7 cellular contexts compared by ENCODE assay signal in genomic region chr18:63970803-63971191, GRCh38. TPM values are rescaled to one million over a fixed set of nuclear protein-coding genes. Genes with fewer than 3 reads are reported as not detected.
DNase-seq lines count a peak whose midpoint lies in the region; ATAC-seq and TF ChIP-seq lines count a peak whose summit lies in the region.

No MANE protein-coding gene starts in this region.

- peak overlapping the region; percentile 90 for H3K4me3 Mint-ChIP-seq in activated T-helper 2 cell treated with anti-CD3 and anti-CD28 coated beads, Interferon-gamma antibody, Interleukin-2, Interleukin-4, amounts not matched to agents 10 μg/mL and 5 μg/mL and 100 μg/mL, durations not matched to agents 14 hours and 24 hours and 36 hours (ENCODE audit: low read depth)

- H3K27ac ChIP-seq in HUES48 (ENCODE audit: low read depth, low read length) (peak overlapping the region; percentile 94), prostate gland (peak overlapping the region; percentile 92 to 95)

- H3K4me1 Mint-ChIP-seq in activated T-helper 2 cell treated with anti-CD3 and anti-CD28 coated beads, Interferon-gamma antibody, Interleukin-2, Interleukin-4, amounts not matched to agents 10 μg/mL and 5 μg/mL and 100 μg/mL, durations not matched to agents 14 hours and 24 hours and 36 hours (ENCODE audit: low read depth) = peaks cover 32% of the 10 kb centered on the region

- TF ChIP-seq POLR2A in prostate gland (IDR thresholded peaks at IDR 0.05) = no peak

- H3K27me3 ChIP-seq in HUES48 (ENCODE audit: control insufficient read depth, insufficient read depth, low read length) (peaks cover 61% of the 10 kb centered on the region), prostate gland (replicated peaks; ENCODE audit: insufficient read depth) (no peaks in the 10 kb centered on the region)

- peak overlapping the region; percentile 80 for H3K27ac Mint-ChIP-seq in activated T-helper 2 cell treated with anti-CD3 and anti-CD28 coated beads, Interferon-gamma antibody, Interleukin-2, Interleukin-4, amounts not matched to agents 10 μg/mL and 5 μg/mL and 100 μg/mL, durations not matched to agents 14 hours and 24 hours and 36 hours

- H3K36me3 ChIP-seq in HUES48 (ENCODE audit: control insufficient read depth, insufficient read depth, low read length) = no peaks in the 10 kb centered on the region
- no peaks in the 10 kb centered on the region for H3K36me3 ChIP-seq in prostate gland

- H3K9ac ChIP-seq in HUES48 (ENCODE audit: low read depth, low read length) = peak overlapping the region; percentile 72

- H3K9me3 ChIP-seq in HUES48 (ENCODE audit: control insufficient read depth, insufficient read depth, low read length) (no peaks in the 10 kb centered on the region), prostate gland (no peaks in the 10 kb centered on the region)

- peaks cover 12% of the 10 kb centered on the region for H3K4me1 ChIP-seq in HUES48 (ENCODE audit: control insufficient read depth, insufficient read depth, low read length)
- no peaks in the 10 kb centered on the region for H3K4me1 ChIP-seq in prostate gland (replicated peaks)

- intact Hi-C loops in activated T-helper 2 cell treated with anti-CD3 and anti-CD28 coated beads, Interferon-gamma antibody, Interleukin-2, Interleukin-4, amounts not matched to agents 10 μg/mL and 5 μg/mL and 100 μg/mL, durations not matched to agents 14 hours and 24 hours and 36 hours (cut with micrococcal nuclease) = loop anchor here (1.0 to 5.0 kb wide), 2 partner anchors 19 to 33 kb away; no protein-coding TSS in a partner anchor
- intact Hi-C loops in left ventricle myocardium superior (cut with micrococcal nuclease) = no loop called here
- intact Hi-C loops in prostate gland (cut with DNase I) = no loop called here

- peak; percentile 0 for ATAC-seq in GM18511 (IDR thresholded peaks at IDR 0.05; ENCODE audit: unreplicated experiment)
- ATAC-seq in left ventricle myocardium superior = peak; percentile 69

- 16% methylated on average over 18 of the region's 18 CpGs for whole genome bisulfite sequencing in prostate gland

- no peaks in the 10 kb centered on the region for H3K27me3 Mint-ChIP-seq in activated T-helper 2 cell treated with anti-CD3 and anti-CD28 coated beads, Interferon-gamma antibody, Interleukin-2, Interleukin-4, amounts not matched to agents 10 μg/mL and 5 μg/mL and 100 μg/mL, durations not matched to agents 14 hours and 24 hours and 36 hours (ENCODE audit: low read depth)

- H3K36me3 Mint-ChIP-seq in activated T-helper 2 cell treated with anti-CD3 and anti-CD28 coated beads, Interferon-gamma antibody, Interleukin-2, Interleukin-4, amounts not matched to agents 10 μg/mL and 5 μg/mL and 100 μg/mL, durations not matched to agents 14 hours and 24 hours and 36 hours (ENCODE audit: low read depth) = no peaks in the 10 kb centered on the region

- TF ChIP-seq CTCF in prostate gland (IDR thresholded peaks at IDR 0.05) = no peak

- H3K4me3 ChIP-seq in HUES48 (ENCODE audit: low read depth, low read length) (peak overlapping the region; percentile 89), prostate gland (peak overlapping the region; percentile 69 to 74)

- no peaks in the 10 kb centered on the region for H3K9me3 Mint-ChIP-seq in activated T-helper 2 cell treated with anti-CD3 and anti-CD28 coated beads, Interferon-gamma antibody, Interleukin-2, Interleukin-4, amounts not matched to agents 10 μg/mL and 5 μg/mL and 100 μg/mL, durations not matched to agents 14 hours and 24 hours and 36 hours

- no peak for DNase-seq in activated T-helper 2 cell treated with anti-CD3 and anti-CD28 coated beads, Interferon-gamma antibody, Interleukin-2, Interleukin-4, amounts not matched to agents 10 μg/mL and 5 μg/mL and 100 μg/mL, durations not matched to agents 14 hours and 24 hours and 36 hours (ENCODE audit: low spot score)
- DNase-seq in left ventricle myocardium superior = peak; percentile 66
- peak; percentile 35 for DNase-seq in prostate gland (ENCODE audit: low spot score)
- DNase-seq in stimulated activated CD4-positive, alpha-beta T cell treated with anti-CD3 and anti-CD28 coated beads, Interleukin-1b, Interleukin-23, amount 100 ng/mL, for 48 hours = no peak
- DNase-seq in activated CD4-positive, alpha-beta T cell treated with anti-CD3 and anti-CD28 coated beads for 4 hours = no peak

RNA-seq across cellular contexts. Expression of gene SERPINB8, which starts 0.9 kb away (rescaled TPM):
- 19.0 and 21.0 TPM in 2 replicates for total RNA-seq in activated T-helper 2 cell treated with anti-CD3 and anti-CD28 coated beads, Interferon-gamma antibody, Interleukin-2, Interleukin-4, amounts not matched to agents 10 μg/mL and 5 μg/mL and 100 μg/mL, durations not matched to agents 14 hours and 24 hours and 36 hours
- total RNA-seq in left ventricle myocardium superior (1.3 TPM), prostate gland (1 to 10 TPM; 2.0 to 5.3 TPM)

RNA-seq across cellular contexts. Expression of gene HMSD, which starts 21.7 kb away (rescaled TPM):
- total RNA-seq in activated T-helper 2 cell treated with anti-CD3 and anti-CD28 coated beads, Interferon-gamma antibody, Interleukin-2, Interleukin-4, amounts not matched to agents 10 μg/mL and 5 μg/mL and 100 μg/mL, durations not matched to agents 14 hours and 24 hours and 36 hours = 9.1 and 14.9 TPM in 2 replicates
- total RNA-seq in left ventricle myocardium superior (1.2 TPM), prostate gland (not detected)

Comparison
In these comparisons a context has a peak if more than half of its experiments do, and no peak if none do; other contexts are left out.
1. DNase-seq: peak in left ventricle myocardium superior (single experiment) and prostate gland (single experiment); none in activated T-helper 2 cell treated with anti-CD3 and anti-CD28 coated beads, Interferon-gamma antibody, Interleukin-2, Interleukin-4, amounts not matched to agents 10 μg/mL and 5 μg/mL and 100 μg/mL, durations not matched to agents 14 hours and 24 hours and 36 hours (single experiment), stimulated activated CD4-positive, alpha-beta T cell treated with anti-CD3 and anti-CD28 coated beads, Interleukin-1b, Interleukin-23, amount 100 ng/mL, for 48 hours (single experiment) and activated CD4-positive, alpha-beta T cell treated with anti-CD3 and anti-CD28 coated beads for 4 hours (0 of 2).